ENCODE assay signal across 1 cellular context in the genomic region with DNA sequence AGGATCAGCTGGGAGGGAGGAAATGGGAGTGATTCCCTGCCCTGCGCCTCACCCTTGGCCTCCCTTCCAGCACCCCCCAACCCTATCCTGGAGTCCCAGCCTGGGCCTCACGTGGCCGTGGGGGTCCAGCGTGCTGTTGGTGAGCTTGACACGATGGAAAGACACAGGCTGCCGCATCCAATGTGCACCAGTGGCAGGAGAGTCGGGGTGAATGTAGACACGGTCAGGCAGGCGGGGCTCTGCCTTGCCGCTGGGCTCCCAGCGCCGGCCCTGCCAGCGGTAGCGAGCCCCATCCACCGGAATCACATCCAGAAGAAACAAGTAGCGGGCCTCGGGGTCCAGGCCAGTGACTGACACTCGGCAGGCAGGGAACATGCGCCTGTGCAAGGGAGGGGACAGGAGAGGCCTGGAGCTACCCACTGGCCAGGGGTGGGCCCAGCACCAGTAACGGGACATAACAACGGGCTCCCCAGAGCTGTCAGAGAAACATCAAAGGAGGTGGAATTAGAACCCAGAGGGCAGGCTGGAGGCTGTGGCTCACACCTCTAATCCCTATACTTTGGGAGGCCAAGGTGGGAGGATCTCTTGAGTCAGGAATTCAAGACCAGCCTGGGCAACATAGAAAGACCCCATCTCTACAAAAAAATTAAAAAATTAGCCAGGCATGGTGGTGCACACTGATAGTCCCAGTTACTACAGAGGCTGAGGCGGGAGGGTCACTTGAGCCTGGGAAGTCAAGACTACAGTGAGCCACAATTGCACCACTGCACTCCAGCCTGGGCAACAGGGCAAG.
TF ChIP-seq lines count a peak whose summit lies in the region.

No MANE protein-coding gene starts in this region.

TF ChIP-seq in HepG2, 621 proteins besides CTCF, POLR2A, EP300 and RAD21 (continued from another document and continues in another):
- TF ChIP-seq, protein P1, sequence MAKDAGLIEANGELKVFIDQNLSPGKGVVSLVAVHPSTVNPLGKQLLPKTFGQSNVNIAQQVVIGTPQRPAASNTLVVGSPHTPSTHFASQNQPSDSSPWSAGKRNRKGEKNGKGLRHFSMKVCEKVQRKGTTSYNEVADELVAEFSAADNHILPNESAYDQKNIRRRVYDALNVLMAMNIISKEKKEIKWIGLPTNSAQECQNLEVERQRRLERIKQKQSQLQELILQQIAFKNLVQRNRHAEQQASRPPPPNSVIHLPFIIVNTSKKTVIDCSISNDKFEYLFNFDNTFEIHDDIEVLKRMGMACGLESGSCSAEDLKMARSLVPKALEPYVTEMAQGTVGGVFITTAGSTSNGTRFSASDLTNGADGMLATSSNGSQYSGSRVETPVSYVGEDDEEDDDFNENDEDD (CRISPR knock-in tag; IDR thresholded peaks at IDR 0.05; ENCODE audit: borderline replicate concordance), result no peak
- TF ChIP-seq HDAC2 (CRISPR knock-in tag; IDR thresholded peaks at IDR 0.05) (no peak), ATM (IDR thresholded peaks at IDR 0.05; ENCODE audit: borderline replicate concordance) (no peak), TCF7 (IDR thresholded peaks at IDR 0.05; ENCODE audit: low read depth) (no peak), REXO4 (CRISPR knock-in tag; IDR thresholded peaks at IDR 0.05; ENCODE audit: borderline replicate concordance) (no peak), RFXAP (CRISPR knock-in tag; IDR thresholded peaks at IDR 0.05; ENCODE audit: borderline replicate concordance) (no peak), ZNF773 (CRISPR knock-in tag; IDR thresholded peaks at IDR 0.05; ENCODE audit: borderline replicate concordance) (no peak), SALL2 (CRISPR knock-in tag; IDR thresholded peaks at IDR 0.05) (0 out of 2 replicates have a peak, but pooled peaks have one; percentile 55), SNAI1 (CRISPR knock-in tag; IDR thresholded peaks at IDR 0.05; ENCODE audit: borderline replicate concordance) (no peak), ZNF703 (CRISPR knock-in tag; IDR thresholded peaks at IDR 0.05; ENCODE audit: borderline replicate concordance) (no peak), ZFAT (CRISPR knock-in tag; conservative IDR thresholded peaks at IDR 0.05) (no peak), TMF1 (CRISPR knock-in tag; IDR thresholded peaks at IDR 0.05; ENCODE audit: low read depth) (no peak), KLF6 (CRISPR knock-in tag; IDR thresholded peaks at IDR 0.05) (no peak), ATRX (CRISPR knock-in tag; IDR thresholded peaks at IDR 0.05; ENCODE audit: borderline replicate concordance) (no peak), FOXJ3 (CRISPR knock-in tag; IDR thresholded peaks at IDR 0.05; ENCODE audit: borderline replicate concordance) (no peak), ZNF205 (CRISPR knock-in tag; IDR thresholded peaks at IDR 0.05) (no peak)
- TF ChIP-seq, protein P2, sequence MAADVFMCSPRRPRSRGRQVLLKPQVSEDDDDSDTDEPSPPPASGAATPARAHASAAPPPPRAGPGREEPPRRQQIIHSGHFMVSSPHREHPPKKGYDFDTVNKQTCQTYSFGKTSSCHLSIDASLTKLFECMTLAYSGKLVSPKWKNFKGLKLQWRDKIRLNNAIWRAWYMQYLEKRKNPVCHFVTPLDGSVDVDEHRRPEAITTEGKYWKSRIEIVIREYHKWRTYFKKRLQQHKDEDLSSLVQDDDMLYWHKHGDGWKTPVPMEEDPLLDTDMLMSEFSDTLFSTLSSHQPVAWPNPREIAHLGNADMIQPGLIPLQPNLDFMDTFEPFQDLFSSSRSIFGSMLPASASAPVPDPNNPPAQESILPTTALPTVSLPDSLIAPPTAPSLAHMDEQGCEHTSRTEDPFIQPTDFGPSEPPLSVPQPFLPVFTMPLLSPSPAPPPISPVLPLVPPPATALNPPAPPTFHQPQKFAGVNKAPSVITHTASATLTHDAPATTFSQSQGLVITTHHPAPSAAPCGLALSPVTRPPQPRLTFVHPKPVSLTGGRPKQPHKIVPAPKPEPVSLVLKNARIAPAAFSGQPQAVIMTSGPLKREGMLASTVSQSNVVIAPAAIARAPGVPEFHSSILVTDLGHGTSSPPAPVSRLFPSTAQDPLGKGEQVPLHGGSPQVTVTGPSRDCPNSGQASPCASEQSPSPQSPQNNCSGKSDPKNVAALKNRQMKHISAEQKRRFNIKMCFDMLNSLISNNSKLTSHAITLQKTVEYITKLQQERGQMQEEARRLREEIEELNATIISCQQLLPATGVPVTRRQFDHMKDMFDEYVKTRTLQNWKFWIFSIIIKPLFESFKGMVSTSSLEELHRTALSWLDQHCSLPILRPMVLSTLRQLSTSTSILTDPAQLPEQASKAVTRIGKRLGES (CRISPR knock-in tag; IDR thresholded peaks at IDR 0.05; ENCODE audit: borderline replicate concordance), result no peak
- TF ChIP-seq, protein P3, sequence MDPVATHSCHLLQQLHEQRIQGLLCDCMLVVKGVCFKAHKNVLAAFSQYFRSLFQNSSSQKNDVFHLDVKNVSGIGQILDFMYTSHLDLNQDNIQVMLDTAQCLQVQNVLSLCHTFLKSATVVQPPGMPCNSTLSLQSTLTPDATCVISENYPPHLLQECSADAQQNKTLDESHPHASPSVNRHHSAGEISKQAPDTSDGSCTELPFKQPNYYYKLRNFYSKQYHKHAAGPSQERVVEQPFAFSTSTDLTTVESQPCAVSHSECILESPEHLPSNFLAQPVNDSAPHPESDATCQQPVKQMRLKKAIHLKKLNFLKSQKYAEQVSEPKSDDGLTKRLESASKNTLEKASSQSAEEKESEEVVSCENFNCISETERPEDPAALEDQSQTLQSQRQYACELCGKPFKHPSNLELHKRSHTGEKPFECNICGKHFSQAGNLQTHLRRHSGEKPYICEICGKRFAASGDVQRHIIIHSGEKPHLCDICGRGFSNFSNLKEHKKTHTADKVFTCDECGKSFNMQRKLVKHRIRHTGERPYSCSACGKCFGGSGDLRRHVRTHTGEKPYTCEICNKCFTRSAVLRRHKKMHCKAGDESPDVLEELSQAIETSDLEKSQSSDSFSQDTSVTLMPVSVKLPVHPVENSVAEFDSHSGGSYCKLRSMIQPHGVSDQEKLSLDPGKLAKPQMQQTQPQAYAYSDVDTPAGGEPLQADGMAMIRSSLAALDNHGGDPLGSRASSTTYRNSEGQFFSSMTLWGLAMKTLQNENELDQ (CRISPR knock-in tag; IDR thresholded peaks at IDR 0.05; ENCODE audit: borderline replicate concordance), result no peak
- TF ChIP-seq, protein P4, sequence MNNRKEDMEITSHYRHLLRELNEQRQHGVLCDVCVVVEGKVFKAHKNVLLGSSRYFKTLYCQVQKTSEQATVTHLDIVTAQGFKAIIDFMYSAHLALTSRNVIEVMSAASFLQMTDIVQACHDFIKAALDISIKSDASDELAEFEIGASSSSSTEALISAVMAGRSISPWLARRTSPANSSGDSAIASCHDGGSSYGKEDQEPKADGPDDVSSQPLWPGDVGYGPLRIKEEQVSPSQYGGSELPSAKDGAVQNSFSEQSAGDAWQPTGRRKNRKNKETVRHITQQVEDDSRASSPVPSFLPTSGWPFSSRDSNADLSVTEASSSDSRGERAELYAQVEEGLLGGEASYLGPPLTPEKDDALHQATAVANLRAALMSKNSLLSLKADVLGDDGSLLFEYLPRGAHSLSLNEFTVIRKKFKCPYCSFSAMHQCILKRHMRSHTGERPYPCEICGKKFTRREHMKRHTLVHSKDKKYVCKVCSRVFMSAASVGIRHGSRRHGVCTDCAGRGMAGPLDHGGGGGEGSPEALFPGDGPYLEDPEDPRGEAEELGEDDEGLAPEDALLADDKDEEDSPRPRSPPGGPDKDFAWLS (CRISPR knock-in tag; IDR thresholded peaks at IDR 0.05; ENCODE audit: borderline replicate concordance), result no peak
- TF ChIP-seq, protein P5, sequence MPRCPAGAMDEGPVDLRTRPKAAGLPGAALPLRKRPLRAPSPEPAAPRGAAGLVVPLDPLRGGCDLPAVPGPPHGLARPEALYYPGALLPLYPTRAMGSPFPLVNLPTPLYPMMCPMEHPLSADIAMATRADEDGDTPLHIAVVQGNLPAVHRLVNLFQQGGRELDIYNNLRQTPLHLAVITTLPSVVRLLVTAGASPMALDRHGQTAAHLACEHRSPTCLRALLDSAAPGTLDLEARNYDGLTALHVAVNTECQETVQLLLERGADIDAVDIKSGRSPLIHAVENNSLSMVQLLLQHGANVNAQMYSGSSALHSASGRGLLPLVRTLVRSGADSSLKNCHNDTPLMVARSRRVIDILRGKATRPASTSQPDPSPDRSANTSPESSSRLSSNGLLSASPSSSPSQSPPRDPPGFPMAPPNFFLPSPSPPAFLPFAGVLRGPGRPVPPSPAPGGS (CRISPR knock-in tag; IDR thresholded peaks at IDR 0.05), result no peak
- TF ChIP-seq, protein P6, sequence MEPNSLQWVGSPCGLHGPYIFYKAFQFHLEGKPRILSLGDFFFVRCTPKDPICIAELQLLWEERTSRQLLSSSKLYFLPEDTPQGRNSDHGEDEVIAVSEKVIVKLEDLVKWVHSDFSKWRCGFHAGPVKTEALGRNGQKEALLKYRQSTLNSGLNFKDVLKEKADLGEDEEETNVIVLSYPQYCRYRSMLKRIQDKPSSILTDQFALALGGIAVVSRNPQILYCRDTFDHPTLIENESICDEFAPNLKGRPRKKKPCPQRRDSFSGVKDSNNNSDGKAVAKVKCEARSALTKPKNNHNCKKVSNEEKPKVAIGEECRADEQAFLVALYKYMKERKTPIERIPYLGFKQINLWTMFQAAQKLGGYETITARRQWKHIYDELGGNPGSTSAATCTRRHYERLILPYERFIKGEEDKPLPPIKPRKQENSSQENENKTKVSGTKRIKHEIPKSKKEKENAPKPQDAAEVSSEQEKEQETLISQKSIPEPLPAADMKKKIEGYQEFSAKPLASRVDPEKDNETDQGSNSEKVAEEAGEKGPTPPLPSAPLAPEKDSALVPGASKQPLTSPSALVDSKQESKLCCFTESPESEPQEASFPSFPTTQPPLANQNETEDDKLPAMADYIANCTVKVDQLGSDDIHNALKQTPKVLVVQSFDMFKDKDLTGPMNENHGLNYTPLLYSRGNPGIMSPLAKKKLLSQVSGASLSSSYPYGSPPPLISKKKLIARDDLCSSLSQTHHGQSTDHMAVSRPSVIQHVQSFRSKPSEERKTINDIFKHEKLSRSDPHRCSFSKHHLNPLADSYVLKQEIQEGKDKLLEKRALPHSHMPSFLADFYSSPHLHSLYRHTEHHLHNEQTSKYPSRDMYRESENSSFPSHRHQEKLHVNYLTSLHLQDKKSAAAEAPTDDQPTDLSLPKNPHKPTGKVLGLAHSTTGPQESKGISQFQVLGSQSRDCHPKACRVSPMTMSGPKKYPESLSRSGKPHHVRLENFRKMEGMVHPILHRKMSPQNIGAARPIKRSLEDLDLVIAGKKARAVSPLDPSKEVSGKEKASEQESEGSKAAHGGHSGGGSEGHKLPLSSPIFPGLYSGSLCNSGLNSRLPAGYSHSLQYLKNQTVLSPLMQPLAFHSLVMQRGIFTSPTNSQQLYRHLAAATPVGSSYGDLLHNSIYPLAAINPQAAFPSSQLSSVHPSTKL (CRISPR knock-in tag; IDR thresholded peaks at IDR 0.05), result no peak; the same call in 1 of the 2 replicates
- TF ChIP-seq, protein P7, sequence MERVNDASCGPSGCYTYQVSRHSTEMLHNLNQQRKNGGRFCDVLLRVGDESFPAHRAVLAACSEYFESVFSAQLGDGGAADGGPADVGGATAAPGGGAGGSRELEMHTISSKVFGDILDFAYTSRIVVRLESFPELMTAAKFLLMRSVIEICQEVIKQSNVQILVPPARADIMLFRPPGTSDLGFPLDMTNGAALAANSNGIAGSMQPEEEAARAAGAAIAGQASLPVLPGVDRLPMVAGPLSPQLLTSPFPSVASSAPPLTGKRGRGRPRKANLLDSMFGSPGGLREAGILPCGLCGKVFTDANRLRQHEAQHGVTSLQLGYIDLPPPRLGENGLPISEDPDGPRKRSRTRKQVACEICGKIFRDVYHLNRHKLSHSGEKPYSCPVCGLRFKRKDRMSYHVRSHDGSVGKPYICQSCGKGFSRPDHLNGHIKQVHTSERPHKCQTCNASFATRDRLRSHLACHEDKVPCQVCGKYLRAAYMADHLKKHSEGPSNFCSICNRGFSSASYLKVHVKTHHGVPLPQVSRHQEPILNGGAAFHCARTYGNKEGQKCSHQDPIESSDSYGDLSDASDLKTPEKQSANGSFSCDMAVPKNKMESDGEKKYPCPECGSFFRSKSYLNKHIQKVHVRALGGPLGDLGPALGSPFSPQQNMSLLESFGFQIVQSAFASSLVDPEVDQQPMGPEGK (CRISPR knock-in tag; IDR thresholded peaks at IDR 0.05), result peak; percentile 38; the same call in 1 of the 2 replicates
- TF ChIP-seq, protein P8, sequence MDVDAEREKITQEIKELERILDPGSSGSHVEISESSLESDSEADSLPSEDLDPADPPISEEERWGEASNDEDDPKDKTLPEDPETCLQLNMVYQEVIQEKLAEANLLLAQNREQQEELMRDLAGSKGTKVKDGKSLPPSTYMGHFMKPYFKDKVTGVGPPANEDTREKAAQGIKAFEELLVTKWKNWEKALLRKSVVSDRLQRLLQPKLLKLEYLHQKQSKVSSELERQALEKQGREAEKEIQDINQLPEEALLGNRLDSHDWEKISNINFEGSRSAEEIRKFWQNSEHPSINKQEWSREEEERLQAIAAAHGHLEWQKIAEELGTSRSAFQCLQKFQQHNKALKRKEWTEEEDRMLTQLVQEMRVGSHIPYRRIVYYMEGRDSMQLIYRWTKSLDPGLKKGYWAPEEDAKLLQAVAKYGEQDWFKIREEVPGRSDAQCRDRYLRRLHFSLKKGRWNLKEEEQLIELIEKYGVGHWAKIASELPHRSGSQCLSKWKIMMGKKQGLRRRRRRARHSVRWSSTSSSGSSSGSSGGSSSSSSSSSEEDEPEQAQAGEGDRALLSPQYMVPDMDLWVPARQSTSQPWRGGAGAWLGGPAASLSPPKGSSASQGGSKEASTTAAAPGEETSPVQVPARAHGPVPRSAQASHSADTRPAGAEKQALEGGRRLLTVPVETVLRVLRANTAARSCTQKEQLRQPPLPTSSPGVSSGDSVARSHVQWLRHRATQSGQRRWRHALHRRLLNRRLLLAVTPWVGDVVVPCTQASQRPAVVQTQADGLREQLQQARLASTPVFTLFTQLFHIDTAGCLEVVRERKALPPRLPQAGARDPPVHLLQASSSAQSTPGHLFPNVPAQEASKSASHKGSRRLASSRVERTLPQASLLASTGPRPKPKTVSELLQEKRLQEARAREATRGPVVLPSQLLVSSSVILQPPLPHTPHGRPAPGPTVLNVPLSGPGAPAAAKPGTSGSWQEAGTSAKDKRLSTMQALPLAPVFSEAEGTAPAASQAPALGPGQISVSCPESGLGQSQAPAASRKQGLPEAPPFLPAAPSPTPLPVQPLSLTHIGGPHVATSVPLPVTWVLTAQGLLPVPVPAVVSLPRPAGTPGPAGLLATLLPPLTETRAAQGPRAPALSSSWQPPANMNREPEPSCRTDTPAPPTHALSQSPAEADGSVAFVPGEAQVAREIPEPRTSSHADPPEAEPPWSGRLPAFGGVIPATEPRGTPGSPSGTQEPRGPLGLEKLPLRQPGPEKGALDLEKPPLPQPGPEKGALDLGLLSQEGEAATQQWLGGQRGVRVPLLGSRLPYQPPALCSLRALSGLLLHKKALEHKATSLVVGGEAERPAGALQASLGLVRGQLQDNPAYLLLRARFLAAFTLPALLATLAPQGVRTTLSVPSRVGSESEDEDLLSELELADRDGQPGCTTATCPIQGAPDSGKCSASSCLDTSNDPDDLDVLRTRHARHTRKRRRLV (CRISPR knock-in tag; IDR thresholded peaks at IDR 0.05), result no peak
- TF ChIP-seq, protein P9, sequence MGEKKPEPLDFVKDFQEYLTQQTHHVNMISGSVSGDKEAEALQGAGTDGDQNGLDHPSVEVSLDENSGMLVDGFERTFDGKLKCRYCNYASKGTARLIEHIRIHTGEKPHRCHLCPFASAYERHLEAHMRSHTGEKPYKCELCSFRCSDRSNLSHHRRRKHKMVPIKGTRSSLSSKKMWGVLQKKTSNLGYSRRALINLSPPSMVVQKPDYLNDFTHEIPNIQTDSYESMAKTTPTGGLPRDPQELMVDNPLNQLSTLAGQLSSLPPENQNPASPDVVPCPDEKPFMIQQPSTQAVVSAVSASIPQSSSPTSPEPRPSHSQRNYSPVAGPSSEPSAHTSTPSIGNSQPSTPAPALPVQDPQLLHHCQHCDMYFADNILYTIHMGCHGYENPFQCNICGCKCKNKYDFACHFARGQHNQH (CRISPR knock-in tag; IDR thresholded peaks at IDR 0.05), result peak; percentile 19; the same call in 1 of the 2 replicates
